In the genomic region with DNA sequence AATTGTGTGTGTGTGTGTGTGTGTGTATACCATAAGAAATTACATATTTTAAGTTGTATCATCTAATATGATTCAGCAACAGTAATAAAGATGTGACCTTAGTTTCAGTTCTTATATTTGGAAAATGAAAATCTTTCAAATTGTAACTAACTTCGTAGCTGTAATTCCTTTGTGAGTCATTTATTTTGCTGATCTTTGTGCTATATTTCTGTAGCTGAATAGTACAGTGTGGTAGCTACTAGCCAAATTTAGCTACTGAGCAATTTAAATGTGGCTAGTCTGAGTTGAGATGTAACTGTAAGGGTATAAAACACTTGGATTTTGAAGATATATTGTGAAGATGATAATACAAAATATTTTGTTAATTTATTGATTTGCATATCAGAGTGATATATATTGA, we compare ENCODE assay signal across 14 cellular contexts.
DNase-seq lines count a peak whose midpoint lies in the region; ATAC-seq and TF ChIP-seq lines count a peak whose summit lies in the region.
"Had no signal": no experiment of that assay in that cellular context is flagged by ENCODE, and none has a peak within 500 bp of the region (broad histone marks: within the 10 kb centered on the region; RNA-seq: fewer than 3 reads in every experiment).

No MANE protein-coding gene starts in this region.

- TF ChIP-seq CTCF in choroid plexus epithelial cell (conservative IDR thresholded peaks at IDR 0.05; ENCODE audit: low read depth, low read length) (no peak), esophagus squamous epithelium (IDR thresholded peaks at IDR 0.05) (no peak), left ventricle myocardium inferior (IDR thresholded peaks at IDR 0.05; ENCODE audit: borderline replicate concordance) (no peak)

- peaks cover 27% of the 10 kb centered on the region for H3K36me3 Mint-ChIP-seq in activated T-cell treated with anti-CD3 and anti-CD28 coated beads, Interleukin-2, amount 50 U/mL, for 4 hours (ENCODE audit: insufficient read depth)
- H3K36me3 Mint-ChIP-seq in stimulated activated naive B cell treated with anti-CD40 and anti-IgM and Interleukin-4, amounts not matched to agents 10 μg/mL and 1 μg/mL and 100 μg/mL, for 72 hours = peaks cover 11 to 19% of the 10 kb centered on the region in 2 donors

- intact Hi-C loops in esophagus squamous epithelium (cut with DNase I) = no loop called here
- intact Hi-C loops in left ventricle myocardium inferior (cut with micrococcal nuclease) = no loop called here

- H3K27ac Mint-ChIP-seq in stimulated activated naive B cell treated with anti-CD40 and anti-IgM and Interleukin-4, amounts not matched to agents 10 μg/mL and 1 μg/mL and 100 μg/mL, for 72 hours = no peak overlapping the region
- H3K27ac Mint-ChIP-seq: dendritic cell treated with granulocyte-macrophage colony-stimulating factor and Interleukin-4, amounts not matched to agents 40 ng/mL and 50 ng/mL, for 4 days had no signal

- no peak overlapping the region for H3K4me3 Mint-ChIP-seq in activated T-cell treated with anti-CD3 and anti-CD28 coated beads, Interleukin-2, amount 50 U/mL, for 4 hours
- H3K4me3 Mint-ChIP-seq in stimulated activated naive B cell treated with anti-CD40 and anti-IgM and Interleukin-4, amounts not matched to agents 10 μg/mL and 1 μg/mL and 100 μg/mL, for 72 hours = no peak overlapping the region
- H3K4me3 Mint-ChIP-seq: dendritic cell treated with granulocyte-macrophage colony-stimulating factor and Interleukin-4, amounts not matched to agents 40 ng/mL and 50 ng/mL, for 4 days had no signal

- H3K27me3 Mint-ChIP-seq in activated T-cell treated with anti-CD3 and anti-CD28 coated beads, Interleukin-2, amount 50 U/mL, for 4 hours (ENCODE audit: low read depth) = no peaks in the 10 kb centered on the region
- no peaks in the 10 kb centered on the region for H3K27me3 Mint-ChIP-seq in stimulated activated naive B cell treated with anti-CD40 and anti-IgM and Interleukin-4, amounts not matched to agents 10 μg/mL and 1 μg/mL and 100 μg/mL, for 72 hours
- H3K27me3 Mint-ChIP-seq: dendritic cell treated with granulocyte-macrophage colony-stimulating factor and Interleukin-4, amounts not matched to agents 40 ng/mL and 50 ng/mL, for 4 days had no signal

- H3K9me3 ChIP-seq in esophagus squamous epithelium (no peaks in the 10 kb centered on the region), left ventricle myocardium inferior (replicated peaks) (no peaks in the 10 kb centered on the region)

- H3K9me3 Mint-ChIP-seq in activated T-cell treated with anti-CD3 and anti-CD28 coated beads, Interleukin-2, amount 50 U/mL, for 4 hours = no peaks in the 10 kb centered on the region
- no peaks in the 10 kb centered on the region for H3K9me3 Mint-ChIP-seq in stimulated activated naive B cell treated with anti-CD40 and anti-IgM and Interleukin-4, amounts not matched to agents 10 μg/mL and 1 μg/mL and 100 μg/mL, for 72 hours
- H3K9me3 Mint-ChIP-seq: dendritic cell treated with granulocyte-macrophage colony-stimulating factor and Interleukin-4, amounts not matched to agents 40 ng/mL and 50 ng/mL, for 4 days had no signal

- no peak for DNase-seq in activated T-cell treated with anti-CD3 and anti-CD28 coated beads, Interleukin-2, amount 50 U/mL, for 4 hours
- no peak for DNase-seq in activated T-cell treated with anti-CD3 and anti-CD28 coated beads, Interleukin-2, amount 50 U/mL, for 48 hours
- DNase-seq in LHCN-M2 (ENCODE audit: low read depth) (peak; percentile 53), choroid plexus epithelial cell (ENCODE audit: low read depth) (peak; percentile 68), esophagus squamous epithelium (lab: John Stamatoyannopoulos, UW) (no peak), left ventricle myocardium inferior (no peak)
- DNase-seq in stimulated activated naive B cell treated with anti-CD40 and anti-IgM and Interleukin-4, amounts not matched to agents 10 μg/mL and 1 μg/mL and 100 μg/mL, for 72 hours = no peak
- DNase-seq: DMS153; foreskin keratinocyte; NCI-H1092 treated with DMSO at 0.1 percent for 48 hours; stimulated activated CD4-positive, alpha-beta T cell treated with anti-CD3 and anti-CD28 coated beads, Interleukin-1b, Interleukin-23, amount 100 ng/mL, for 48 hours had no signal

- H3K27me3 ChIP-seq in esophagus squamous epithelium (no peaks in the 10 kb centered on the region), left ventricle myocardium inferior (ENCODE audit: low read depth) (no peaks in the 10 kb centered on the region)
- H3K27me3 ChIP-seq: foreskin keratinocyte had no signal

- no peak overlapping the region for H3K27ac ChIP-seq in esophagus squamous epithelium
- H3K27ac ChIP-seq in left ventricle myocardium inferior (replicated peaks) = no peak overlapping the region
- H3K27ac ChIP-seq: foreskin keratinocyte, RWPE1 had no signal

- ATAC-seq in activated T-cell treated with anti-CD3 and anti-CD28 coated beads, Interleukin-2, amount 50 U/mL, for 4 hours = peak; percentile 81 to 96
- peak; percentile 71 to 72 for ATAC-seq in stimulated activated naive B cell treated with anti-CD40 and anti-IgM and Interleukin-4, amounts not matched to agents 10 μg/mL and 1 μg/mL and 100 μg/mL, for 72 hours (replicated peaks)
- no peak for ATAC-seq in GM19395 (IDR thresholded peaks at IDR 0.05; ENCODE audit: unreplicated experiment)
- ATAC-seq: foreskin keratinocyte had no signal

- H3K4me3 ChIP-seq in choroid plexus epithelial cell (ENCODE audit: low read depth, low read length) (no peak overlapping the region), esophagus squamous epithelium (no peak overlapping the region), left ventricle myocardium inferior (no peak overlapping the region)

- H3K4me1 Mint-ChIP-seq in activated T-cell treated with anti-CD3 and anti-CD28 coated beads, Interleukin-2, amount 50 U/mL, for 4 hours (ENCODE audit: low read depth) = peaks cover 6% of the 10 kb centered on the region
- peaks cover 7 to 18% of the 10 kb centered on the region in 2 donors for H3K4me1 Mint-ChIP-seq in stimulated activated naive B cell treated with anti-CD40 and anti-IgM and Interleukin-4, amounts not matched to agents 10 μg/mL and 1 μg/mL and 100 μg/mL, for 72 hours

- H3K4me1 ChIP-seq in esophagus squamous epithelium (no peaks in the 10 kb centered on the region), left ventricle myocardium inferior (no peaks in the 10 kb centered on the region)
- H3K4me1 ChIP-seq: foreskin keratinocyte had no signal

- WGBS in esophagus squamous epithelium, 2 donors = 25 to 37% methylated on average over 1 of the region's 1 CpG

- no peak for TF ChIP-seq POLR2A in esophagus squamous epithelium (IDR thresholded peaks at IDR 0.05)

- H3K36me3 ChIP-seq in esophagus squamous epithelium = peaks cover 0 to 10% (median 0%) of the 10 kb centered on the region in 3 donors
- H3K36me3 ChIP-seq in left ventricle myocardium inferior = peaks cover 7% of the 10 kb centered on the region

Comparison
In these comparisons a context has a peak if more than half of its experiments do, and no peak if none do; other contexts are left out.
1. DNase-seq: peak in LHCN-M2 (single experiment) and choroid plexus epithelial cell (single experiment); none in activated T-cell treated with anti-CD3 and anti-CD28 coated beads, Interleukin-2, amount 50 U/mL, for 4 hours (single experiment), activated T-cell treated with anti-CD3 and anti-CD28 coated beads, Interleukin-2, amount 50 U/mL, for 48 hours (0 of 2), stimulated activated naive B cell treated with anti-CD40 and anti-IgM and Interleukin-4, amounts not matched to agents 10 μg/mL and 1 μg/mL and 100 μg/mL, for 72 hours (single experiment), esophagus squamous epithelium (single experiment) and left ventricle myocardium inferior (single experiment).